In the genomic region with DNA sequence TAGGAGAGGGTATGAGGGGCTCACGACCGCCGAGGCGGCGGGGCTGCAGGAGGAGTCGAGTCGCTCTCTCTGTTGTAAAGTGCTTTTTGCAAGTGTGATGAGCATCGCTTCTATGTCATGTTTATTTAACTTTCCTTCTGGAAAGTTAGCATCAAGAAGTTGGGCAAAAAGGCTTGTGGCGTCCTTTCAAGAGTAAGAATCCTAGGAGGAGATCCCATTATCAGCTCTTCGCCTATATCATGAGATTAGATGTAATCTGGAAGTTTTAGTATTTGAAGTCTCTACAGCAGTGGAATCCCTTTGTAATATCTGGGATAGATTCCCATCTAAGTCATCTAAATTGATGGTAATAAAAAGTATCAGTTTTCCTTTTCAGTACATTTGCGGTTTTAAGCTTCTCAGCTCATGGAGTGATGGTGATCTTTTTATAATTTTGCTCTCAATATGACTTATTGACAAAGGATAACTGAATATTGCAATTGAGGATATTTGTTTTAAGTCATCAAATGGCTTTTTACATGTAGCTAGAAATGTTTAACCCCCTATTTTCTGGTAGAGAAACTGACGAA, we compare ENCODE assay signal across 8 cellular contexts. TPM values are rescaled to one million over a fixed set of nuclear protein-coding genes. Genes with fewer than 3 reads are reported as not detected.
DNase-seq lines count a peak whose midpoint lies in the region; ATAC-seq, FAIRE-seq and TF ChIP-seq lines count a peak whose summit lies in the region.

No MANE protein-coding gene starts in this region.

- FAIRE-seq in A549 (lab: Jason Lieb, UNC), result no peak

- POLR2A ChIA-PET in A549 (lab: Yijun Ruan, JAX) (interaction anchor here (0.6 to 1.5 kb wide), 3 partner anchors 16 to 82 kb away, joined by 3 to 4 read pairs (median 3); no protein-coding TSS in a partner anchor), GM10248 (lab: Yijun Ruan, JAX) (interaction anchor here (1.0 kb wide), 1 partner anchor 164 kb away, joined by 3 read pairs; a partner anchor contains a TSS)

- in situ Hi-C loops in mammary epithelial cell (cut with MboI; ENCODE audit: low sequenced_read_pairs in 2 of 2), result loop anchor here in 1 of 2 donors (10.0 kb wide), 1 partner anchor 155 kb away; no protein-coding TSS in a partner anchor

- H3K36me3 ChIP-seq in HUES6 (ENCODE audit: control insufficient read depth, insufficient read depth, low read length), result peaks cover 4% of the 10 kb centered on the region
- no peaks in the 10 kb centered on the region for H3K36me3 ChIP-seq in mammary epithelial cell (ENCODE audit: insufficient read depth, low read length)

- CTCF ChIA-PET in A549 (lab: Yijun Ruan, JAX), result interaction anchor here (0.7 to 2.3 kb wide), 10 partner anchors 31 to 157 kb away, joined by 3 to 7 read pairs (median 4); no protein-coding TSS in a partner anchor
- CTCF ChIA-PET in mammary epithelial cell (lab: Charles Lee; ENCODE audit: low non-redundant PET), result interaction anchor here (0.6 to 1.3 kb wide), 2 partner anchors 156 to 278 kb away, joined by 3 to 7 read pairs; no protein-coding TSS in a partner anchor
- CTCF ChIA-PET in GM10248 (lab: Yijun Ruan, JAX), result interaction anchor here (1.1 to 2.5 kb wide), 7 partner anchors 8 to 157 kb away, joined by 3 to 7 read pairs (median 3); no protein-coding TSS in a partner anchor

- TF ChIP-seq RAD21 in A549 (conservative IDR thresholded peaks at IDR 0.05 in 1 of 2, IDR thresholded peaks at IDR 0.05 in 1 of 2), result no peak

- H3K4me1 ChIP-seq in A549 (peaks cover 50% of the 10 kb centered on the region), HUES6 (ENCODE audit: control insufficient read depth, insufficient read depth, low read length) (peaks cover 46% of the 10 kb centered on the region), mammary epithelial cell (ENCODE audit: insufficient read depth, low read length) (peaks cover 20% of the 10 kb centered on the region), mononuclear cell (ENCODE audit: insufficient read depth, low read length) (peaks cover 51% of the 10 kb centered on the region)

- H3K4me2 ChIP-seq in A549 (peak overlapping the region; percentile 96), mammary epithelial cell (ENCODE audit: insufficient read depth, low read depth, low read length) (peak overlapping the region; percentile 91)

- DNase-seq in A549 (ENCODE audit: low read depth in 1 of 2, low spot score in 1 of 2) (no peak), mammary epithelial cell (no peak), OCI-M2 (lab: John Stamatoyannopoulos, UW; ENCODE audit: unreplicated experiment) (no peak), GM10248 (ENCODE audit: extremely low spot score) (no peak), iPS-NIHi7 (ENCODE audit: extremely low spot score) (no peak)
- DNase-seq in NK-92 treated with Interleukin-12 subunit alpha and Interleukin-12 subunit beta, amount 100 ng/mL, for 24 hours (lab: John Stamatoyannopoulos, UW), result no peak

- intact Hi-C loops in mammary epithelial cell (cut with micrococcal nuclease), result loop anchor here (1.0 kb wide), 1 partner anchor 62 kb away; no protein-coding TSS in a partner anchor

- H2AFZ ChIP-seq in mammary epithelial cell (ENCODE audit: low read depth, low read length), result peak overlapping the region; percentile 96

- H3K27ac ChIP-seq in A549 (peak overlapping the region; percentile 97 to 100), HUES6 (ENCODE audit: low read depth, low read length) (peak overlapping the region; percentile 80; the same call in 1 of the 2 replicates), mammary epithelial cell (ENCODE audit: insufficient read depth, low read depth, low read length) (peak overlapping the region; percentile 47)

- no peaks in the 10 kb centered on the region for H4K20me1 ChIP-seq in mammary epithelial cell (ENCODE audit: insufficient read depth, low read length)

- TF ChIP-seq CTCF in A549 (IDR thresholded peaks at IDR 0.05) (no peak), mammary epithelial cell (conservative IDR thresholded peaks at IDR 0.05 in 1 of 2, IDR thresholded peaks at IDR 0.05 in 1 of 2; ENCODE audit: extremely low read depth in 1 of 2, insufficient read depth in 1 of 2, low read depth in 1 of 2, low read length in 2 of 2) (no peak), GM10248 (IDR thresholded peaks at IDR 0.05; ENCODE audit: control extremely low read depth, extremely low read depth, low read depth, missing control alignments) (no peak)

- H3K9me3 ChIP-seq in A549 (no peaks in the 10 kb centered on the region), HUES6 (ENCODE audit: control insufficient read depth, insufficient read depth, low read depth, low read length) (no peaks in the 10 kb centered on the region), mammary epithelial cell (replicated peaks; ENCODE audit: insufficient read depth, low read length) (no peaks in the 10 kb centered on the region), mononuclear cell (ENCODE audit: low read depth, low read length) (no peaks in the 10 kb centered on the region)

- TF ChIP-seq POLR2A in A549 (IDR thresholded peaks at IDR 0.05; ENCODE audit: low read length), result no peak

- dilution Hi-C loops in mammary epithelial cell (cut with HindIII; ENCODE audit: low sequenced_read_pairs), result loop anchor here (5.0 to 10.0 kb wide), 2 partner anchors 42 to 75 kb away; no protein-coding TSS in a partner anchor

- H3K79me2 ChIP-seq in mammary epithelial cell (ENCODE audit: insufficient read depth, low read length), result peaks cover 55% of the 10 kb centered on the region

- H3K4me3 ChIP-seq in A549 (peak overlapping the region; percentile 62), HUES6 (ENCODE audit: low read depth, low read length) (peak overlapping the region; percentile 89), mammary epithelial cell (replicated peaks in 1 of 3; ENCODE audit: insufficient read depth in 1 of 3, low read depth in 2 of 3, low read length in 3 of 3) (peak overlapping the region; percentile 55 to 96 (median 84)), mononuclear cell (ENCODE audit: low read length) (peak overlapping the region; percentile 69)

- H3K9ac ChIP-seq in HUES6 (ENCODE audit: low read length) (peak overlapping the region; percentile 76), mammary epithelial cell (ENCODE audit: insufficient read depth, low read length) (peak overlapping the region; percentile 76)

- 0 out of 6 replicates have a peak, but pooled peaks have one; percentile 1 to 2 for ATAC-seq in A549

- H3K27me3 ChIP-seq in HUES6 (ENCODE audit: control insufficient read depth, insufficient read depth, low read length) (no peaks in the 10 kb centered on the region), mammary epithelial cell (ENCODE audit: insufficient read depth, low read length) (no peaks in the 10 kb centered on the region), mononuclear cell (ENCODE audit: insufficient read depth, low read length) (no peaks in the 10 kb centered on the region)

- no peak for TF ChIP-seq EP300 in A549 (IDR thresholded peaks at IDR 0.05)

- 26% methylated on average over 6 of the region's 12 CpGs for WGBS in A549 (ENCODE audit: missing lambda C conversion rate)
- WGBS in mammary epithelial cell (ENCODE audit: low coverage, missing lambda C conversion rate), result 49% methylated on average over 4 of the region's 12 CpGs

- BruUV-seq in mammary epithelial cell (replicated peaks; lab: Mats Ljungman, UMichigan), result TSS peak; percentile 13

TF ChIP-seq in A549, 52 proteins besides CTCF, POLR2A, EP300 and RAD21:
- TF ChIP-seq ZSCAN20 (CRISPR knock-in tag; IDR thresholded peaks at IDR 0.05) (no peak), EHF (CRISPR knock-in tag; IDR thresholded peaks at IDR 0.05) (no peak), NPAS2 (CRISPR knock-in tag; IDR thresholded peaks at IDR 0.05; ENCODE audit: borderline replicate concordance) (no peak), JUNB (IDR thresholded peaks at IDR 0.05) (no peak)
TF ChIP-seq in A549: peak in this region for 0.

RNA-seq across cellular contexts. Expression of a gene that starts 1.7 kb away (rescaled TPM):
- 57.1 and 63.6 TPM in 2 replicates for polyA plus RNA-seq in A549 (2011; rRNA removed)
- polyA plus RNA-seq in A549 (2012; cell fraction: cytosol; rRNA removed), result 8.1 and 8.2 TPM in 2 replicates
- 7.7 and 9.7 TPM in 2 replicates for polyA plus RNA-seq in A549 (2012; cell fraction: nucleus; rRNA removed)
- polyA plus RNA-seq in A549 (2017; fragmentation: RNase III; extraction: RNeasy Plus Mini Kit Qiagen cat#74134 plus additional on column Dnase treatment), result 28.2 to 30.9 TPM (median 28.8 TPM) in 3 replicates
- 35.5 and 37.1 TPM in 2 replicates for polyA minus RNA-seq in A549 (2011; rRNA and poly(A)+ RNA removed)
- 10 to 100 TPM; 13.5 to 17.0 TPM for total RNA-seq in mammary epithelial cell
- 11.1 TPM for polyA plus RNA-seq in mammary epithelial cell
- polyA minus RNA-seq in mammary epithelial cell, result 29.6 TPM
- 11.4 TPM for total RNA-seq in mononuclear cell

Comparison
In these comparisons a context has a peak if more than half of its experiments do, and no peak if none do; other contexts are left out.
1. H3K27ac ChIP-seq: peak in every context shown above with its lines; median percentile 98 in A549; 80 in HUES6; 47 in mammary epithelial cell.